Comparison of ENCODE assay signal across 9 cellular contexts in genomic region chr19:13718733-13719132, GRCh38. TPM values are rescaled to one million over a fixed set of nuclear protein-coding genes. Genes with fewer than 3 reads are reported as not detected.
DNase-seq lines count a peak whose midpoint lies in the region; ATAC-seq and TF ChIP-seq lines count a peak whose summit lies in the region.
"Had no signal": no experiment of that assay in that cellular context is flagged by ENCODE, and none has a peak within 500 bp of the region (broad histone marks: within the 10 kb centered on the region; RNA-seq: fewer than 3 reads in every experiment).

No MANE protein-coding gene starts in this region.

- no peak for TF ChIP-seq POLR2A in erythroblast (IDR thresholded peaks at IDR 0.05; ENCODE audit: low read length)

- no peaks in the 10 kb centered on the region for H3K9me2 ChIP-seq in PC-9 (ENCODE audit: insufficient read depth)

- H3F3A ChIP-seq in PC-9 (ENCODE audit: insufficient read depth, low read depth): peaks cover 5% of the 10 kb centered on the region; the same call in 1 of the 2 replicates

- POLR2A ChIA-PET in A673 (lab: Charles Lee; ENCODE audit: low non-redundant PET) (no interaction called here), PC-9 (lab: Charles Lee; ENCODE audit: unreplicated experiment) (no interaction called here)

- DNase-seq in A673 (ENCODE audit: low spot score) (peak; percentile 91), LHCN-M2 (ENCODE audit: low read depth) (peak; percentile 85), PC-9 (peak; percentile 18 to 57), erythroblast (lab: John Stamatoyannopoulos, UW) (peak; percentile 29 to 36), pons (ENCODE audit: low spot score) (peak; percentile 80)
- no peak for DNase-seq in stimulated activated CD8-positive, alpha-beta memory T cell treated with anti-CD3 and anti-CD28 coated beads, Interleukin-4, amount 100 ng/mL, for 48 hours
- no peak for DNase-seq in stimulated activated CD4-positive, alpha-beta T cell treated with anti-CD3 and anti-CD28 coated beads, Interleukin-15, amount 100 ng/mL, for 24 hours

- H3K9me3 ChIP-seq in A673 (ENCODE audit: low read depth, low read length, poor library complexity, severe bottlenecking) (no peaks in the 10 kb centered on the region), PC-9 (ENCODE audit: insufficient read depth, low read depth) (no peaks in the 10 kb centered on the region)
- H3K9me3 ChIP-seq: Caco-2 had no signal

- CTCF ChIA-PET in A673 (lab: Charles Lee): interaction anchor here (0.6 to 1.1 kb wide), 6 partner anchors 13 to 129 kb away, joined by 3 to 7 read pairs (median 4); no protein-coding TSS in a partner anchor
- CTCF ChIA-PET in PC-9 (lab: Charles Lee): no interaction called here

- H4K20me1 ChIP-seq in PC-9 (ENCODE audit: insufficient read depth): no peaks in the 10 kb centered on the region

- ATAC-seq in GM18502 (IDR thresholded peaks at IDR 0.05; ENCODE audit: poor library complexity, unreplicated experiment): no peak

- intact Hi-C loops in A673 (cut with micrococcal nuclease; ENCODE audit: unreplicated experiment): loop anchor here (1.0 to 5.0 kb wide), 2 partner anchors 121 to 441 kb away; no protein-coding TSS in a partner anchor
- intact Hi-C loops in PC-9 (cut with micrococcal nuclease; ENCODE audit: unreplicated experiment): loop anchor here (2.0 kb wide), 1 partner anchor 442 kb away; no protein-coding TSS in a partner anchor

- H3K4me3 ChIP-seq in A673 (ENCODE audit: low read depth, low read length, poor library complexity, severe bottlenecking) (no peak overlapping the region), PC-9 (no peak overlapping the region)

- no peak overlapping the region for H3K4me2 ChIP-seq in PC-9

- BruUV-seq in A673 (replicated peaks; lab: Mats Ljungman, UMichigan): no TSS peak
- no TSS peak for BruUV-seq in PC-9 (replicated peaks; lab: Mats Ljungman, UMichigan)

- no peaks in the 10 kb centered on the region for H3K36me3 ChIP-seq in A673 (ENCODE audit: insufficient read depth, low read length, poor library complexity, severe bottlenecking)
- H3K36me3 ChIP-seq in PC-9 (ENCODE audit: low read depth): no peaks in the 10 kb centered on the region

- no peaks in the 10 kb centered on the region for H3K79me2 ChIP-seq in PC-9 (ENCODE audit: low read depth)

- H2AFZ ChIP-seq in PC-9: no peak overlapping the region

- TF ChIP-seq CTCF in A673 (conservative IDR thresholded peaks at IDR 0.05; ENCODE audit: low read depth, low read length) (peak; percentile 67), PC-9 (conservative IDR thresholded peaks at IDR 0.05) (peak; percentile 56)

- H3K27ac ChIP-seq in A673 (ENCODE audit: low read depth, low read length, poor library complexity, severe bottlenecking) (no peak overlapping the region), PC-9 (no peak overlapping the region)

- H3K4me1 ChIP-seq in A673 (ENCODE audit: insufficient read depth, low read length, poor library complexity, severe bottlenecking) (no peaks in the 10 kb centered on the region), PC-9 (replicated peaks; ENCODE audit: insufficient read depth) (no peaks in the 10 kb centered on the region)
- H3K4me1 ChIP-seq: Caco-2 had no signal

- H3K27me3 ChIP-seq in A673 (replicated peaks; ENCODE audit: insufficient read depth, low read depth, low read length, poor library complexity) (no peaks in the 10 kb centered on the region), PC-9 (ENCODE audit: insufficient read depth, low read depth) (peaks cover 56% of the 10 kb centered on the region)

RNA-seq across cellular contexts. Expression of gene MRI1, which starts 45.6 kb away (rescaled TPM):
- total RNA-seq in A673 (2021) (57.9 and 63.8 TPM in 2 replicates), LHCN-M2 (2014; rRNA removed) (38.7 and 50.3 TPM in 2 replicates), PC-9 (2021) (30.1 and 33.8 TPM in 2 replicates)
- 14.5 TPM for polyA plus RNA-seq in LHCN-M2 (2012)

RNA-seq across cellular contexts. Expression of gene C19orf53, which starts 55.5 kb away (rescaled TPM):
- total RNA-seq in A673 (2021) (137 and 140 TPM in 2 replicates), LHCN-M2 (2014; rRNA removed) (172 and 183 TPM in 2 replicates), PC-9 (2021) (99.4 and 121 TPM in 2 replicates)
- 327 TPM for polyA plus RNA-seq in LHCN-M2 (2012)

Comparison
In these comparisons a context has a peak if more than half of its experiments do, and no peak if none do; other contexts are left out.
1. DNase-seq: peak in A673 (single experiment), LHCN-M2 (single experiment), PC-9 (2 of 2), erythroblast (2 of 2) and pons (single experiment); none in stimulated activated CD8-positive, alpha-beta memory T cell treated with anti-CD3 and anti-CD28 coated beads, Interleukin-4, amount 100 ng/mL, for 48 hours (single experiment) and stimulated activated CD4-positive, alpha-beta T cell treated with anti-CD3 and anti-CD28 coated beads, Interleukin-15, amount 100 ng/mL, for 24 hours (single experiment).